In genomic region chr1:147504801-147505303, GRCh38 we compare ENCODE assay signal across 10 cellular contexts. TPM values are rescaled to one million over a fixed set of nuclear protein-coding genes. Genes with fewer than 3 reads are reported as not detected.
A peak's percentile ranks its signal among the peaks of the same experiment; 100 is the strongest.
DNase-seq lines count a peak whose midpoint lies in the region; ATAC-seq and TF ChIP-seq lines count a peak whose summit lies in the region.
"Had no signal": no experiment of that assay in that cellular context is flagged by ENCODE, and none has a peak within 500 bp of the region (broad histone marks: within the 10 kb centered on the region; RNA-seq: fewer than 3 reads in every experiment).

No MANE protein-coding gene starts in this region.

- peaks cover 15% of the 10 kb centered on the region for H3K4me1 Mint-ChIP-seq in WTC11

- intact Hi-C loops in vagina (cut with DNase I) = loop anchor here (5.0 kb wide), 1 partner anchor 122 kb away; no protein-coding TSS in a partner anchor

- no peaks in the 10 kb centered on the region for H3K9me3 Mint-ChIP-seq in WTC11

- no peaks in the 10 kb centered on the region for H3K9me3 ChIP-seq in vagina
- H3K9me3 ChIP-seq: esophagus squamous epithelium had no signal

- peak overlapping the region; percentile 49 for H3K27ac ChIP-seq in vagina

- H3K27ac Mint-ChIP-seq in WTC11 = peak overlapping the region; percentile 97

- peak; percentile 12 for DNase-seq in NCI-H2171 treated with DMSO at 0.1 percent for 48 hours (lab: John Stamatoyannopoulos, UW)
- no peak for DNase-seq in NCI-H2171 (lab: John Stamatoyannopoulos, UW)
- DNase-seq in WTC11 (ENCODE audit: low spot score) = peak; percentile 85
- DNase-seq in iris pigment epithelial cell (ENCODE audit: low read depth) = peak; percentile 57
- DNase-seq in vagina (ENCODE audit: extremely low spot score in 2 of 2) = no peak
- DNase-seq in globus pallidus (ENCODE audit: low spot score) = no peak
- no peak for DNase-seq in occipital lobe (lab: John Stamatoyannopoulos, UW)
- DNase-seq: esophagus squamous epithelium, T-helper 9 cell had no signal

- H3K36me3 Mint-ChIP-seq in WTC11 = no peaks in the 10 kb centered on the region

- H3K4me1 ChIP-seq in vagina = peaks cover 18% of the 10 kb centered on the region
- H3K4me1 ChIP-seq: esophagus squamous epithelium had no signal

- peak; percentile 95 for ATAC-seq in WTC11
- no peak for ATAC-seq in HG03571 (IDR thresholded peaks at IDR 0.05; ENCODE audit: unreplicated experiment)

- H3K27me3 Mint-ChIP-seq in WTC11 (ENCODE audit: low read depth) = no peaks in the 10 kb centered on the region

- POLR2A ChIA-PET in WTC11 (lab: Charles Lee) = interaction anchor here (1.1 kb wide), 2 partner anchors 36 to 95 kb away, joined by 6 to 7 read pairs; partner anchors contain the start of gene BCL9

- H3K27me3 ChIP-seq in vagina = no peaks in the 10 kb centered on the region
- H3K27me3 ChIP-seq: esophagus squamous epithelium had no signal

- TF ChIP-seq CTCF in WTC11 (IDR thresholded peaks at IDR 0.05) (no peak), vagina (IDR thresholded peaks at IDR 0.05) (no peak)

- no peak for TF ChIP-seq POLR2A in vagina (IDR thresholded peaks at IDR 0.05)

- no peaks in the 10 kb centered on the region for H3K36me3 ChIP-seq in vagina
- H3K36me3 ChIP-seq: esophagus squamous epithelium had no signal

- peak overlapping the region in 1 of 2 donors; percentile 5 for H3K4me3 ChIP-seq in vagina

- H3K4me3 Mint-ChIP-seq in WTC11 = peak overlapping the region; percentile 57

- CTCF ChIA-PET in WTC11 (lab: Charles Lee) = interaction anchor here (0.6 to 2.5 kb wide), 11 partner anchors 8 to 766 kb away, joined by 3 to 9 read pairs (median 4); partner anchors contain the start of gene BCL9

TF ChIP-seq in WTC11, 78 proteins besides CTCF, POLR2A, EP300 and RAD21:
- TF ChIP-seq TP53 (CRISPR knock-in tag; IDR thresholded peaks at IDR 0.05) (no peak), EMX1 (CRISPR knock-in tag; IDR thresholded peaks at IDR 0.05) (no peak), SP1 (CRISPR knock-in tag; conservative IDR thresholded peaks at IDR 0.05) (0 out of 2 replicates have a peak, but pooled peaks have one; percentile 41), HMGA2 (CRISPR knock-in tag; IDR thresholded peaks at IDR 0.05) (no peak), ELF4 (CRISPR knock-in tag; IDR thresholded peaks at IDR 0.05; ENCODE audit: low read depth) (no peak), GABPB1 (CRISPR knock-in tag; IDR thresholded peaks at IDR 0.05) (no peak), TEAD1 (CRISPR knock-in tag; IDR thresholded peaks at IDR 0.05) (0 out of 2 replicates have a peak, but pooled peaks have one; percentile 57), MXD4 (CRISPR knock-in tag; IDR thresholded peaks at IDR 0.05; ENCODE audit: borderline replicate concordance) (no peak), SMAD3 (CRISPR knock-in tag; IDR thresholded peaks at IDR 0.05; ENCODE audit: borderline replicate concordance) (no peak), NR3C1 (CRISPR knock-in tag; conservative IDR thresholded peaks at IDR 0.05; ENCODE audit: low read depth) (no peak)
TF ChIP-seq in WTC11: peak in this region for 2.

RNA-seq across cellular contexts. Expression of gene BCL9, which starts 36.4 kb away (rescaled TPM):
- total RNA-seq in WTC11 (2021) = 55.5 to 60.3 TPM (median 59.5 TPM) in 3 replicates
- 16.5 TPM for total RNA-seq in vagina
- total RNA-seq in occipital lobe = 14.7 TPM

Comparison
In these comparisons a context has a peak if more than half of its experiments do, and no peak if none do; other contexts are left out.
1. DNase-seq: peak in NCI-H2171 treated with DMSO at 0.1 percent for 48 hours (single experiment), WTC11 (single experiment) and iris pigment epithelial cell (single experiment); none in NCI-H2171 (single experiment), vagina (0 of 2), globus pallidus (single experiment) and occipital lobe (single experiment).